1 cellular context compared by ENCODE assay signal in the genomic region with DNA sequence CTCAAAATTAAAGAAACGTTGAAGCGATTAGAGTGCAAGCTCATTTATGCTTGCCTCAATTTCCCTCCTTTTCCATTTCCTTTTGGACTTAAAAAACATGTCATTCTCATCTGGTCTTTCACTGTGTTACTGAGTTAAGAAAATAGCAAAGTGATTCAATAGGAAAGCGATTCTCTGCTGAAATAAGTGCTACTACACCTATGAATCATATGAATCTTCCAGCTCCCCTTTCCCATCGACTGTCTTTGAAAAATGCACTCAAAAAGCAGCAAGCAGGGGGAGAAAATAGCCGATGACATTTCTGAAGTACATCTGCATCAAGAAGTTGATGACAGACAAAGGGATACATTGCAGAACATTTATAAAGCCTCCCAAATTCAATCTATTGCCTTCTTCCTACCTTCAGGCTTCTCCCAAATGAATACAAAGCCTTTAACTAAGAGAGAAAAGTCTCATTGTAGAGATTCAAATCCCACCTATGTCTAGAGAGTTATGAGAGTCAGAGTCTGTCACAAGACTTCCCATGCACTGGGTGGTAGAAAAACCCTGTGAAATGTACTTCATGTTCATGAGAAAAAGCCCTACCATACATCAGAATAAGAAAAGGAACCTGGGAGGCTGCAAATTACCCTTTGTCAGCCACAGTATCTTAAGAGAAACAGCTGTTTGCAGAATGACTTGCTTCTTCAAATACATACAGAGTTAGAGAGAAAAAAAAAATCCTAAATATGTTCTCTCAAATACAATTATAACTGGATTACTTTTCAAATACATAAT.
TF ChIP-seq lines count a peak whose summit lies in the region.

No MANE protein-coding gene starts in this region.

TF ChIP-seq in H1, 55 proteins besides CTCF, POLR2A, EP300 and RAD21:
- no peak for TF ChIP-seq RFX5 (IDR thresholded peaks at IDR 0.05; ENCODE audit: borderline replicate concordance, low read depth, low read length)
- no peak for TF ChIP-seq POLR2AphosphoS5 (IDR thresholded peaks at IDR 0.05; ENCODE audit: low read depth, low read length)
- TF ChIP-seq RBBP5 (IDR thresholded peaks at IDR 0.05; ENCODE audit: borderline replicate concordance, low read depth, low read length), result no peak
- no peak for TF ChIP-seq SUZ12 (IDR thresholded peaks at IDR 0.05; ENCODE audit: low read length)
- no peak for TF ChIP-seq SRF (IDR thresholded peaks at IDR 0.05; ENCODE audit: low read depth, low read length)
- no peak for TF ChIP-seq CHD7 (IDR thresholded peaks at IDR 0.05; ENCODE audit: insufficient replicate concordance, low read length)
- no peak for TF ChIP-seq ZNF274 (IDR thresholded peaks at IDR 0.05; ENCODE audit: borderline replicate concordance, extremely low read depth, low read length)
- no peak for TF ChIP-seq CBX5 (IDR thresholded peaks at IDR 0.05; ENCODE audit: low read depth, low read length)
- no peak for TF ChIP-seq RNF2 (IDR thresholded peaks at IDR 0.05; ENCODE audit: borderline replicate concordance, low read depth, low read length, missing control alignments, poor library complexity, severe bottlenecking)
- TF ChIP-seq PHF8 (conservative IDR thresholded peaks at IDR 0.05; ENCODE audit: low read depth, low read length), result no peak
- TF ChIP-seq GABPA (IDR thresholded peaks at IDR 0.05; ENCODE audit: borderline replicate concordance, insufficient read depth, low read length), result no peak
- no peak for TF ChIP-seq TAF1 (IDR thresholded peaks at IDR 0.05; ENCODE audit: low read depth, low read length)
- TF ChIP-seq RXRA (IDR thresholded peaks at IDR 0.05; ENCODE audit: insufficient read depth, low read depth, low read length), result no peak
- no peak for TF ChIP-seq YY1 (IDR thresholded peaks at IDR 0.05; ENCODE audit: low read depth, low read length)
- TF ChIP-seq NRF1 (IDR thresholded peaks at IDR 0.05; ENCODE audit: low read depth, low read length), result no peak
- no peak for TF ChIP-seq CBX8 (IDR thresholded peaks at IDR 0.05; ENCODE audit: borderline replicate concordance, low read depth, low read length)
TF ChIP-seq in H1: peak in this region for 0.
